19 cellular contexts compared by ENCODE assay signal in genomic region chr10:93110472-93111146, GRCh38. TPM values are rescaled to one million over a fixed set of nuclear protein-coding genes. Genes with fewer than 3 reads are reported as not detected.
A peak's percentile ranks its signal among the peaks of the same experiment; 100 is the strongest.
DNase-seq lines count a peak whose midpoint lies in the region; ATAC-seq and TF ChIP-seq lines count a peak whose summit lies in the region.
"Had no signal": no experiment of that assay in that cellular context is flagged by ENCODE, and none has a peak within 500 bp of the region (broad histone marks: within the 10 kb centered on the region; RNA-seq: fewer than 3 reads in every experiment).

No MANE protein-coding gene starts in this region.

- no peak overlapping the region for H3K4me2 ChIP-seq in mesendoderm (ENCODE audit: low read length)
- H3K4me2 ChIP-seq: PC-9, smooth muscle cell had no signal

- H2AK5ac ChIP-seq in mesendoderm (ENCODE audit: low read length), result no peak overlapping the region

- no peak overlapping the region for H2BK120ac ChIP-seq in mesendoderm (ENCODE audit: low read depth, low read length)

- H3K27ac Mint-ChIP-seq in osteocyte (ENCODE audit: unreplicated experiment), result no peak overlapping the region
- H3K27ac Mint-ChIP-seq: activated naive CD8-positive, alpha-beta T cell; effector memory CD8-positive, alpha-beta T cell had no signal

- no peak overlapping the region for H3K23ac ChIP-seq in mesendoderm (ENCODE audit: low read length)

- ATAC-seq in GM19328 (IDR thresholded peaks at IDR 0.05; ENCODE audit: unreplicated experiment) (peak; percentile 71), GM21737 (IDR thresholded peaks at IDR 0.05; ENCODE audit: unreplicated experiment) (peak; percentile 68), HG03108 (IDR thresholded peaks at IDR 0.05; ENCODE audit: unreplicated experiment) (peak; percentile 71)
- ATAC-seq: effector memory CD8-positive, alpha-beta T cell had no signal

- no peak overlapping the region for H4K8ac ChIP-seq in mesendoderm (ENCODE audit: low read depth, low read length)

- in situ Hi-C loops in HAP-1 (cut with MboI; ENCODE audit: low sequenced_read_pairs), result no loop called here

- DNase-seq in mesendoderm, result no peak
- no peak for DNase-seq in osteocyte (ENCODE audit: extremely low spot score, unreplicated experiment)
- DNase-seq in erythroblast (lab: John Stamatoyannopoulos, UW), result no peak
- no peak for DNase-seq in HAP-1 (ENCODE audit: low spot score in 2 of 2)
- DNase-seq: activated CD4-positive, CD25-positive, alpha-beta regulatory T cell; activated CD8-positive, alpha-beta memory T cell treated with anti-CD3 and anti-CD28 coated beads, Interleukin-2, amount 50 U/mL, for 4 hours; effector memory CD8-positive, alpha-beta T cell; midbrain; NCI-H1092; nucleus accumbens; PC-9; SW 1271 had no signal

- H3K27ac ChIP-seq in mesendoderm (ENCODE audit: low read depth, low read length), result no peak overlapping the region
- H3K27ac ChIP-seq: cardiac muscle cell, PC-9 had no signal

- no peaks in the 10 kb centered on the region for H3K79me2 ChIP-seq in mesendoderm (ENCODE audit: control insufficient read depth, insufficient read depth, low read length)

- H3K9ac ChIP-seq in mesendoderm (ENCODE audit: low read length), result no peak overlapping the region

- no peaks in the 10 kb centered on the region for H3K27me3 ChIP-seq in mesendoderm (ENCODE audit: insufficient read depth, low read length, poor library complexity)
- no peaks in the 10 kb centered on the region for H3K27me3 ChIP-seq in HAP-1 (ENCODE audit: low read depth)
- H3K27me3 ChIP-seq: cardiac muscle cell had no signal

- no peak overlapping the region for H3K18ac ChIP-seq in mesendoderm (ENCODE audit: low read length)

- peaks cover 19% of the 10 kb centered on the region for H3K27me3 Mint-ChIP-seq in osteocyte (ENCODE audit: unreplicated experiment)

- H3K9me3 ChIP-seq in HAP-1, result no peaks in the 10 kb centered on the region

- H3K36me3 ChIP-seq in mesendoderm (ENCODE audit: control insufficient read depth, insufficient read depth, low read length), result no peaks in the 10 kb centered on the region
- H3K36me3 ChIP-seq in HAP-1 (replicated peaks), result no peaks in the 10 kb centered on the region
- H3K36me3 ChIP-seq: cardiac muscle cell had no signal

- no CpG with 5 or more reads among the region's 3 CpGs for WGBS in mesendoderm (ENCODE audit: extremely low coverage, insufficient coverage, low lambda C conversion rate)

- peak overlapping the region; percentile 46 for H3K56ac ChIP-seq in mesendoderm (ENCODE audit: low read length)

- no peak overlapping the region for H2BK5ac ChIP-seq in mesendoderm (ENCODE audit: low read length)

- no peak overlapping the region for H2BK15ac ChIP-seq in mesendoderm (replicated peaks; ENCODE audit: low read depth)

- peaks cover 9% of the 10 kb centered on the region for H3K4me1 Mint-ChIP-seq in osteocyte (ENCODE audit: unreplicated experiment)

- no peaks in the 10 kb centered on the region for H3K79me1 ChIP-seq in mesendoderm (ENCODE audit: low read length)

- no peak overlapping the region for H3K4me3 ChIP-seq in mesendoderm (ENCODE audit: low read length)
- H3K4me3 ChIP-seq in HAP-1, result no peak overlapping the region
- H3K4me3 ChIP-seq: cardiac muscle cell, PC-9, smooth muscle cell had no signal

- no peak overlapping the region for H4K5ac ChIP-seq in mesendoderm (ENCODE audit: low read length)

- no peak overlapping the region for H3K4me3 Mint-ChIP-seq in osteocyte (ENCODE audit: unreplicated experiment)
- H3K4me3 Mint-ChIP-seq: activated naive CD8-positive, alpha-beta T cell; effector memory CD8-positive, alpha-beta T cell had no signal

- H3K9me3 Mint-ChIP-seq in osteocyte (ENCODE audit: unreplicated experiment), result no peaks in the 10 kb centered on the region
- H3K9me3 Mint-ChIP-seq: effector memory CD8-positive, alpha-beta T cell had no signal

- no peaks in the 10 kb centered on the region for H3K4me1 ChIP-seq in mesendoderm (ENCODE audit: control insufficient read depth, low read depth, low read length)
- peaks cover 3% of the 10 kb centered on the region; the same call in 1 of the 2 replicates for H3K4me1 ChIP-seq in HAP-1

- peaks cover 1% of the 10 kb centered on the region for H3K36me3 Mint-ChIP-seq in osteocyte (ENCODE audit: unreplicated experiment)
- H3K36me3 Mint-ChIP-seq: activated naive CD8-positive, alpha-beta T cell had no signal

- TF ChIP-seq CTCF in osteocyte (IDR thresholded peaks at IDR 0.05), result no peak

- H3K4ac ChIP-seq in mesendoderm (ENCODE audit: low read depth, low read length), result no peak overlapping the region

- TF ChIP-seq POLR2A in erythroblast (IDR thresholded peaks at IDR 0.05; ENCODE audit: low read length), result no peak

RNA-seq across cellular contexts. Expression of gene CYP26A1, which starts 36.9 kb away (rescaled TPM):
- 49.3 TPM for polyA plus RNA-seq in mesendoderm (2013, experiment 1 of 2)
- 50.0 TPM for polyA plus RNA-seq in mesendoderm (2013, experiment 2 of 2)
- not detected in 2 replicates for total RNA-seq in osteocyte
- total RNA-seq: smooth muscle cell had no signal

RNA-seq across cellular contexts. Expression of gene CYP26C1, which starts 50.0 kb away (rescaled TPM):
- polyA plus RNA-seq in mesendoderm (2013, experiment 1 of 2), result 0.10 TPM
- 0.08 TPM for polyA plus RNA-seq in mesendoderm (2013, experiment 2 of 2)
- total RNA-seq in osteocyte, result 0.08 TPM in 1 of 2 replicates, not detected in the other
- total RNA-seq: G401 had no signal
- polyA plus RNA-seq: smooth muscle cell had no signal
